Comparison of ENCODE assay signal across 17 cellular contexts in the genomic region with DNA sequence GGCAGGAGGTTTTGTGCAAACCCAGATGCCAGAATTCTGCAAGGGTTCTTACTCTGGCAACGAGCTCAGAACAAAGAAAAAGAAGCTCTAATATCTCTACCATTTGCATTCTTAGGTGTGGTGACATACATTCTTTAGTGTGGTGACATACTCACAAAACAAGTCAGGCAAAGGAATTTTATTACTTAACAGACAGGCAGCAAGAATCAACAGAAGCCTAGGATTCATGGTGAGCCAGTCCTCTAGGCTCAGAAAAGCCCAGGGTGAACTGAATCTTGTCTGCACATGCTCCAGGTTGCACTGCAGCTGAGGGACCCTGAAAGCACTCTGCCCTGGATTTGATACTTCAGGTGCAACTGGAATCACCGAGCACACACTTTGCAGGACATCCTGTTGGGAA.
A peak's percentile ranks its signal among the peaks of the same experiment; 100 is the strongest.
DNase-seq lines count a peak whose midpoint lies in the region.
"Had no signal": no experiment of that assay in that cellular context is flagged by ENCODE, and none has a peak within 500 bp of the region (broad histone marks: within the 10 kb centered on the region; RNA-seq: fewer than 3 reads in every experiment).

No MANE protein-coding gene starts in this region.

- no peaks in the 10 kb centered on the region for H3K36me3 Mint-ChIP-seq in activated T-cell treated with anti-CD3 and anti-CD28 coated beads, Interleukin-2, amount 50 U/mL, for 24 hours (ENCODE audit: low read depth)
- H3K36me3 Mint-ChIP-seq: naive thymus-derived CD4-positive, alpha-beta T cell; T-cell had no signal

- H3K9me3 Mint-ChIP-seq in activated T-cell treated with anti-CD3 and anti-CD28 coated beads, Interleukin-2, amount 50 U/mL, for 24 hours = no peaks in the 10 kb centered on the region

- no peak overlapping the region for H3K4me3 Mint-ChIP-seq in activated T-cell treated with anti-CD3 and anti-CD28 coated beads, Interleukin-2, amount 50 U/mL, for 24 hours
- H3K4me3 Mint-ChIP-seq: naive thymus-derived CD4-positive, alpha-beta T cell; T-cell had no signal

- no peaks in the 10 kb centered on the region for H3K27me3 Mint-ChIP-seq in activated T-cell treated with anti-CD3 and anti-CD28 coated beads, Interleukin-2, amount 50 U/mL, for 24 hours
- H3K27me3 Mint-ChIP-seq: T-cell had no signal

- DNase-seq in HCEC 1CT (peak; percentile 42), amniotic epithelial cell (ENCODE audit: low read depth) (peak; percentile 58), hepatic stellate cell (ENCODE audit: low spot score) (peak; percentile 5), ureter (ENCODE audit: low spot score) (peak; percentile 52), SHP77 (lab: John Stamatoyannopoulos, UW) (no peak)
- DNase-seq in stimulated activated CD4-positive, alpha-beta T cell treated with anti-CD3 and anti-CD28 coated beads, Interleukin-4, amount 100 ng/mL, for 24 hours = no peak
- DNase-seq in activated T-cell treated with anti-CD3 and anti-CD28 coated beads, Interleukin-2, amount 50 U/mL, for 24 hours = no peak
- DNase-seq: activated CD4-positive, alpha-beta T cell treated with anti-CD3 and anti-CD28 coated beads for 4 hours; activated T-cell treated with anti-CD3 and anti-CD28 coated beads, Interleukin-2, amount 50 U/mL, for 48 hours; amygdala; dorsolateral prefrontal cortex; naive thymus-derived CD4-positive, alpha-beta T cell; NCI-H1105 treated with DMSO at 0.1 percent for 48 hours; NCI-H510A; right cardiac atrium; stimulated activated naive CD4-positive, alpha-beta T cell treated with Interleukin-2 at 50 U/mL for 16 hours; T-cell had no signal

- no peak overlapping the region for H3K27ac Mint-ChIP-seq in activated T-cell treated with anti-CD3 and anti-CD28 coated beads, Interleukin-2, amount 50 U/mL, for 24 hours
- H3K27ac Mint-ChIP-seq: naive thymus-derived CD4-positive, alpha-beta T cell; T-cell had no signal

- H3K4me1 Mint-ChIP-seq in activated T-cell treated with anti-CD3 and anti-CD28 coated beads, Interleukin-2, amount 50 U/mL, for 24 hours (ENCODE audit: low read depth) = no peaks in the 10 kb centered on the region
- H3K4me1 Mint-ChIP-seq: naive thymus-derived CD4-positive, alpha-beta T cell; T-cell had no signal

Comparison
In these comparisons a context has a peak if more than half of its experiments do, and no peak if none do; other contexts are left out.
1. DNase-seq: peak in HCEC 1CT (single experiment), amniotic epithelial cell (single experiment), hepatic stellate cell (single experiment) and ureter (single experiment); none in stimulated activated CD4-positive, alpha-beta T cell treated with anti-CD3 and anti-CD28 coated beads, Interleukin-4, amount 100 ng/mL, for 24 hours (single experiment), activated T-cell treated with anti-CD3 and anti-CD28 coated beads, Interleukin-2, amount 50 U/mL, for 24 hours (single experiment) and SHP77 (0 of 2).